In genomic region chr14:58807271-58807670, GRCh38 we compare ENCODE assay signal across 27 cellular contexts.
"Had no signal": no experiment of that assay in that cellular context is flagged by ENCODE, and none has a peak within 500 bp of the region (broad histone marks: within the 10 kb centered on the region; RNA-seq: fewer than 3 reads in every experiment).

No MANE protein-coding gene starts in this region.

- H3K4me3 Mint-ChIP-seq: activated CD4-positive, alpha-beta memory T cell treated with anti-CD3 and anti-CD28 coated beads for 36 hours; activated T-cell treated with anti-CD3 and anti-CD28 coated beads, Interleukin-2, amount 50 U/mL, for 24 hours; central memory CD8-positive, alpha-beta T cell; immature natural killer cell; naive thymus-derived CD8-positive, alpha-beta T cell; neural progenitor cell; T-helper 17 cell had no signal

- H3K4me1 ChIP-seq: breast epithelium, neural progenitor cell, right atrium auricular region had no signal

- H3K4me2 ChIP-seq: neural progenitor cell had no signal

- H3K4me1 Mint-ChIP-seq: central memory CD8-positive, alpha-beta T cell; immature natural killer cell; naive thymus-derived CD8-positive, alpha-beta T cell; neural progenitor cell; T-helper 17 cell had no signal

- H3K27ac ChIP-seq: breast epithelium, esophagus squamous epithelium, heart left ventricle, neural progenitor cell, right atrium auricular region, tibial nerve, WERI-Rb-1 had no signal

- H3K9ac ChIP-seq: neural progenitor cell had no signal

- H3K27me3 Mint-ChIP-seq: activated T-cell treated with anti-CD3 and anti-CD28 coated beads, Interleukin-2, amount 50 U/mL, for 24 hours had no signal

- H3K9me3 ChIP-seq: breast epithelium, esophagus squamous epithelium, right atrium auricular region, tibial nerve had no signal

- H3K4me3 ChIP-seq: breast epithelium, esophagus squamous epithelium, heart left ventricle, neural progenitor cell, right atrium auricular region, tibial nerve had no signal

- H3K27me3 ChIP-seq: breast epithelium, esophagus squamous epithelium, heart left ventricle, neural progenitor cell, right atrium auricular region, tibial nerve had no signal

- ATAC-seq: activated CD4-positive, CD25-positive, alpha-beta regulatory T cell treated with anti-CD3 and anti-CD28 coated beads, Interleukin-2, amount 50 U/mL, for 24 hours; heart left ventricle; naive thymus-derived CD8-positive, alpha-beta T cell; T-helper 17 cell had no signal

- H2AFZ ChIP-seq: neural progenitor cell had no signal

- H3K27ac Mint-ChIP-seq: activated CD4-positive, alpha-beta memory T cell treated with anti-CD3 and anti-CD28 coated beads for 36 hours; activated T-cell treated with anti-CD3 and anti-CD28 coated beads, Interleukin-2, amount 50 U/mL, for 24 hours; immature natural killer cell; neural progenitor cell; T-helper 17 cell had no signal

- DNase-seq: activated CD4-positive, alpha-beta memory T cell treated with anti-CD3 and anti-CD28 coated beads for 36 hours; activated CD4-positive, alpha-beta T cell treated with anti-CD3 and anti-CD28 coated beads for 48 hours; activated CD8-positive, alpha-beta memory T cell treated with anti-CD3 and anti-CD28 coated beads, Interleukin-2, amount 50 U/mL, for 4 hours; activated gamma-delta T cell treated with Interleukin-2 at 50 U/mL for 16 hours; activated naive CD4-positive, alpha-beta T cell treated with anti-CD3 and anti-CD28 coated beads, Interleukin-2, amount 50 U/mL, for 16 hours; activated T-cell treated with anti-CD3 and anti-CD28 coated beads, Interleukin-2, amount 50 U/mL, for 24 hours; dermis blood vessel endothelial cell; effector CD4-positive, alpha-beta T cell; esophagus squamous epithelium; foreskin fibroblast; heart left ventricle; hypothalamus; immature natural killer cell; midbrain; naive thymus-derived CD8-positive, alpha-beta T cell; occipital lobe; stimulated activated CD4-positive, alpha-beta T cell treated with anti-CD3 and anti-CD28 coated beads, Interleukin-2, amount 100 ng/mL, for 48 hours; stimulated activated naive CD4-positive, alpha-beta T cell treated with Interleukin-2 at 50 U/mL for 16 hours; T-helper 17 cell; T1000; WERI-Rb-1 had no signal

- H3K36me3 Mint-ChIP-seq: immature natural killer cell; naive thymus-derived CD8-positive, alpha-beta T cell; neural progenitor cell had no signal

- H3K9me3 Mint-ChIP-seq: activated CD4-positive, alpha-beta memory T cell treated with anti-CD3 and anti-CD28 coated beads for 36 hours had no signal

- H3K36me3 ChIP-seq: breast epithelium, esophagus squamous epithelium, heart left ventricle, neural progenitor cell, right atrium auricular region, tibial nerve, WERI-Rb-1 had no signal
